10 cellular contexts compared by ENCODE assay signal in the genomic region with DNA sequence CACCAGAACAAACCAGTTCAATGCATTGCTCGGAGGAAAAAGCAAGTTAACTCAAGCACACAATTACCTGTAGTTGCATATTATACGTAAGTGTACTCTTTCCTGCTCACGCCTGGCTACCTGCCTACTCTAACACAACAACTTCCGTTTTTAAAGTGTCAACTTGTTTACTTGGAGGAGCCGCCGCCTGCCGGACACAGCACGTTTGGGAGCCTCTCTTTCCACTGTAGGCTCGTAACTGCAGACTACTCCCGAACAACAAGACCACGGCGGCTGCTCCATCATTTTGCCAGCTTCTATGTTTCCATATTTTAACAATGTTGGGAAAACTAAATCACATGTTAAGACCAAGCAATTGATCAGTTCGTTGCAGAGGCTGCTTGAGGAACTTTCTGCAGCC. TPM values are rescaled to one million over a fixed set of nuclear protein-coding genes. Genes with fewer than 3 reads are reported as not detected.
A peak's percentile ranks its signal among the peaks of the same experiment; 100 is the strongest.
DNase-seq lines count a peak whose midpoint lies in the region; ATAC-seq and TF ChIP-seq lines count a peak whose summit lies in the region.
"Had no signal": no experiment of that assay in that cellular context is flagged by ENCODE, and none has a peak within 500 bp of the region (broad histone marks: within the 10 kb centered on the region; RNA-seq: fewer than 3 reads in every experiment).

No MANE protein-coding gene starts in this region.

- H3K27ac ChIP-seq in esophagus muscularis mucosa (replicated peaks in 1 of 4) (no peak overlapping the region), Peyer's patch (no peak overlapping the region)

- ATAC-seq in GM21360 (IDR thresholded peaks at IDR 0.05; ENCODE audit: unreplicated experiment) (no peak), HG03520 (IDR thresholded peaks at IDR 0.05; ENCODE audit: unreplicated experiment) (no peak)

- TF ChIP-seq POLR2A in esophagus muscularis mucosa (IDR thresholded peaks at IDR 0.05; ENCODE audit: low read depth) (no peak), Peyer's patch (IDR thresholded peaks at IDR 0.05) (no peak)

- H3K4me1 ChIP-seq in esophagus muscularis mucosa = peaks cover 5 to 16% (median 12%) of the 10 kb centered on the region in 4 donors
- H3K4me1 ChIP-seq in neuron (ENCODE audit: insufficient read depth, low read length) = peaks cover 6% of the 10 kb centered on the region
- H3K4me1 ChIP-seq in BE2C = no peaks in the 10 kb centered on the region
- H3K4me1 ChIP-seq in Peyer's patch = peaks cover 0 to 14% (median 0%) of the 10 kb centered on the region in 4 donors

- H3K36me3 ChIP-seq in esophagus muscularis mucosa (no peaks in the 10 kb centered on the region), neuron (ENCODE audit: insufficient read depth, low read length) (no peaks in the 10 kb centered on the region), BE2C (no peaks in the 10 kb centered on the region), Peyer's patch (no peaks in the 10 kb centered on the region)

- WGBS in esophagus muscularis mucosa = 9% methylated on average over 13 of the region's 13 CpGs

- intact Hi-C loops in esophagus muscularis mucosa (cut with DNase I) = no loop called here

- TF ChIP-seq CTCF in esophagus muscularis mucosa (IDR thresholded peaks at IDR 0.05) = no peak
- no peak for TF ChIP-seq CTCF in BE2C (IDR thresholded peaks at IDR 0.05; ENCODE audit: low read depth, low read length)
- peak in 3 of 6 experiments; percentile 3 to 32 (median 18) for TF ChIP-seq CTCF in Peyer's patch (IDR thresholded peaks at IDR 0.05)

- H3K27me3 ChIP-seq in esophagus muscularis mucosa = peaks cover 0 to 56% (median 16%) of the 10 kb centered on the region in 4 donors
- H3K27me3 ChIP-seq in neuron (ENCODE audit: insufficient read depth, low read length) = peaks cover 39% of the 10 kb centered on the region
- H3K27me3 ChIP-seq in BE2C = peaks cover 9% of the 10 kb centered on the region; the same call in 1 of the 2 replicates
- H3K27me3 ChIP-seq in Peyer's patch = no peaks in the 10 kb centered on the region

- peak overlapping the region; percentile 64 for H2AFZ ChIP-seq in neuron (ENCODE audit: low read depth, low read length)

- no peak for TF ChIP-seq EP300 in esophagus muscularis mucosa (IDR thresholded peaks at IDR 0.05)

- H3K9me3 ChIP-seq in esophagus muscularis mucosa (no peaks in the 10 kb centered on the region), neuron (ENCODE audit: low read length) (no peaks in the 10 kb centered on the region), BE2C (no peaks in the 10 kb centered on the region), Peyer's patch (no peaks in the 10 kb centered on the region)

- H3K4me3 ChIP-seq in esophagus muscularis mucosa = peak overlapping the region; percentile 24 to 42 (median 38)
- peak overlapping the region; percentile 45 for H3K4me3 ChIP-seq in neuron (ENCODE audit: low read length)
- no peak overlapping the region for H3K4me3 ChIP-seq in BE2C (ENCODE audit: low read depth, low read length)
- peak overlapping the region in 2 of 4 donors; percentile 44 to 48 for H3K4me3 ChIP-seq in Peyer's patch

- DNase-seq in DMS153 (lab: John Stamatoyannopoulos, UW) (peak; percentile 70), NCI-H510A (lab: John Stamatoyannopoulos, UW) (peak; percentile 54), esophagus muscularis mucosa (ENCODE audit: extremely low spot score) (no peak), BE2C (no peak), Peyer's patch (no peak)
- DNase-seq: cerebellar nuclear complex had no signal

RNA-seq across cellular contexts. Expression of a gene that starts 0.9 kb away (rescaled TPM):
- not detected for total RNA-seq in esophagus muscularis mucosa
- polyA plus RNA-seq in BE2C (2012; ENCODE audit: insufficient read depth, insufficient read length, low read depth) = not detected
- total RNA-seq in Peyer's patch = not detected
- total RNA-seq: T-helper 2 cell treated with Interferon-gamma antibody and Interleukin-4, amounts not matched to agents 100 ng/mL and 5 ng/mL, for 36 hours had no signal

Comparison
In these comparisons a context has a peak if more than half of its experiments do, and no peak if none do; other contexts are left out.
1. DNase-seq: peak in DMS153 (single experiment) and NCI-H510A (single experiment); none in esophagus muscularis mucosa (single experiment), BE2C (single experiment) and Peyer's patch (0 of 3).